ENCODE assay signal across 1 cellular context in genomic region chr10:101569838-101570763, GRCh38.
TF ChIP-seq lines count a peak whose summit lies in the region.

No MANE protein-coding gene starts in this region.

TF ChIP-seq in HepG2, 621 proteins besides CTCF, POLR2A, EP300 and RAD21 (continued from another document and continues in another):
- 0 out of 2 replicates have a peak, but pooled peaks have one; percentile 27 for TF ChIP-seq ZNF770 (CRISPR knock-in tag; IDR thresholded peaks at IDR 0.05)
- no peak for TF ChIP-seq THYN1 (CRISPR knock-in tag; IDR thresholded peaks at IDR 0.05; ENCODE audit: borderline replicate concordance, low read depth)
- no peak for TF ChIP-seq ZKSCAN8 (CRISPR knock-in tag; IDR thresholded peaks at IDR 0.05; ENCODE audit: borderline replicate concordance)
- peak; percentile 70; the same call in 1 of the 2 replicates for TF ChIP-seq ZNF512B (CRISPR knock-in tag; IDR thresholded peaks at IDR 0.05; ENCODE audit: borderline replicate concordance)
- 0 out of 2 replicates have a peak, but pooled peaks have one; percentile 38 for TF ChIP-seq MTA1 (CRISPR knock-in tag; IDR thresholded peaks at IDR 0.05; ENCODE audit: borderline replicate concordance)
- TF ChIP-seq PRDM4 (CRISPR knock-in tag; IDR thresholded peaks at IDR 0.05; ENCODE audit: borderline replicate concordance): no peak
- TF ChIP-seq HNRNPK (IDR thresholded peaks at IDR 0.05; ENCODE audit: low read depth, low read length, poor library complexity, severe bottlenecking): peak; percentile 61
- TF ChIP-seq NFIB (CRISPR knock-in tag; IDR thresholded peaks at IDR 0.05; ENCODE audit: borderline replicate concordance): no peak
- TF ChIP-seq ZBTB25 (CRISPR knock-in tag; IDR thresholded peaks at IDR 0.05): no peak
- TF ChIP-seq FOXM1 (CRISPR knock-in tag; IDR thresholded peaks at IDR 0.05): no peak
- no peak for TF ChIP-seq ZNF446 (CRISPR knock-in tag; IDR thresholded peaks at IDR 0.05)
- no peak for TF ChIP-seq FOXA1 (IDR thresholded peaks at IDR 0.05)
- TF ChIP-seq FOXA1 (CRISPR knock-in tag; IDR thresholded peaks at IDR 0.05): no peak
- 0 out of 2 replicates have a peak, but pooled peaks have one; percentile 13 for TF ChIP-seq MYC (CRISPR knock-in tag; IDR thresholded peaks at IDR 0.05; ENCODE audit: borderline replicate concordance)
- 0 out of 2 replicates have a peak, but pooled peaks have one; percentile 31 for TF ChIP-seq ZNF430 (CRISPR knock-in tag; IDR thresholded peaks at IDR 0.05)
- TF ChIP-seq HDAC6 (IDR thresholded peaks at IDR 0.05; ENCODE audit: low read depth, low read length): no peak
- peak; percentile 23 for TF ChIP-seq ASH2L (IDR thresholded peaks at IDR 0.05; ENCODE audit: insufficient read length, low read depth, low read length)
- no peak for TF ChIP-seq ZNF646 (CRISPR knock-in tag; IDR thresholded peaks at IDR 0.05)
- peak; percentile 12; the same call in 1 of the 2 replicates for TF ChIP-seq FOXC1 (CRISPR knock-in tag; IDR thresholded peaks at IDR 0.05; ENCODE audit: borderline replicate concordance)
- TF ChIP-seq ZMAT3 (CRISPR knock-in tag; conservative IDR thresholded peaks at IDR 0.05): 0 out of 2 replicates have a peak, but pooled peaks have one; percentile 8
- 0 out of 2 replicates have a peak, but pooled peaks have one; percentile 76 for TF ChIP-seq DZIP1 (CRISPR knock-in tag; IDR thresholded peaks at IDR 0.05)
- TF ChIP-seq SNAPC4 (CRISPR knock-in tag; IDR thresholded peaks at IDR 0.05): 0 out of 2 replicates have a peak, but pooled peaks have one; percentile 31
- peak; percentile 42; the same call in 1 of the 2 replicates for TF ChIP-seq ZNF567 (CRISPR knock-in tag; IDR thresholded peaks at IDR 0.05; ENCODE audit: borderline replicate concordance)
